1 cellular context compared by ENCODE assay signal in genomic region chr2:68134554-68134953, GRCh38.
A peak's percentile ranks its signal among the peaks of the same experiment; 100 is the strongest.
TF ChIP-seq lines count a peak whose summit lies in the region.

No MANE protein-coding gene starts in this region.

TF ChIP-seq in K562, 482 proteins besides CTCF, POLR2A, EP300 and RAD21 (continued from another document):
- TF ChIP-seq PKNOX1 (IDR thresholded peaks at IDR 0.05): peak; percentile 92
- peak; percentile 93 for TF ChIP-seq MEIS2 (IDR thresholded peaks at IDR 0.05; ENCODE audit: partially characterized antibody)
- no peak for TF ChIP-seq UBTF (IDR thresholded peaks at IDR 0.05; ENCODE audit: borderline replicate concordance in 1 of 2, low read depth in 2 of 2, low read length in 2 of 2)
